Comparison of ENCODE assay signal across 13 cellular contexts in the genomic region with DNA sequence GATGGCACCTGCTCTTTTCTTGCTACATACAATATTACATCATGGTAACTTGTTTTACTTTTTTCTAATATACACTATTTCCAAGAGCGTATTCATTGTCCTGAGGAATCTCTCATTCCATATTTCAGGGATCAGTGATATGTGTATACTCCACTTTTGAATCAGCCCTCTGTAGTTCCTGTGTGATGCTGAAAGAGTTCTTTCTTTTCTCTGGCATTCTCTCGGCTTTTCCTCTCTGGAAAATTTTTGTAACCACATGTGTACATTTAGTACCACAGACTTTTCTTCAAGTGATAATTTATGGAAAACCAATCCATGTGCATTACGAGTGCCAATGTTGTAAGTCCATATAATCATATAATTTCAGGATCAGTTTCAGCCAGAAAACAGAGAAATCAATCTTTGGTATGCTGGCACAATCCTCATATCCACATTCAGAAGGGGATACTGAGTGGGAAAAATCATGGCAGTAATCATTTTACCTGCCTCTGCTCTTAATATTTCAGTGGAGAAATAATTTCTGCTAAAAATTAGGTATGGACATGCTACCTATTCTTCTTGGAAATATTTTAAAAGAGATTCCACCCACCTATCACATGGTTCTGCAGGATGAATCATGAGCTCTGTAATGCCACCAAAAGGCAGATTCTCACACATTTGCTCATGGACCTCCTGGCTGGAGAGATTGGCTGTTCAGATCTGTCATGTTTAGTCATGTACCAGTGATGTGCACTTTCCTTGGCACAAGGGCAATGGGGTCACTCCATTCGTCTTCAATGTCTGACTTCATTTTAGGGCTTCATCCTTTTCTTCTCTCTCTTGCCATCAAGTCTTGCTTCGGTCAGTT.
DNase-seq lines count a peak whose midpoint lies in the region; ATAC-seq, FAIRE-seq and TF ChIP-seq lines count a peak whose summit lies in the region.
"Had no signal": no experiment of that assay in that cellular context is flagged by ENCODE, and none has a peak within 500 bp of the region (broad histone marks: within the 10 kb centered on the region; RNA-seq: fewer than 3 reads in every experiment).

No MANE protein-coding gene starts in this region.

- H3K27ac Mint-ChIP-seq in activated naive CD4-positive, alpha-beta T cell treated with anti-CD3 and anti-CD28 coated beads, Interleukin-2, amount 50 U/mL, for 72 hours = no peak overlapping the region
- no peak overlapping the region for H3K27ac Mint-ChIP-seq in activated naive CD4-positive, alpha-beta T cell treated with anti-CD3 and anti-CD28 coated beads, Interleukin-2, amount 10 ng/mL, durations not matched to agents 7 days and 5 days
- peak overlapping the region; percentile 50 for H3K27ac Mint-ChIP-seq in stimulated activated naive CD8-positive, alpha-beta T cell treated with anti-CD3 and anti-CD28 coated beads, Interleukin-15, Interleukin-2, amounts not matched to agents 100 ng/mL and 50 ng/mL, for 24 hours
- H3K27ac Mint-ChIP-seq: activated CD4-positive, alpha-beta T cell treated with anti-CD3 and anti-CD28 coated beads, Interleukin-2, amount 10 ng/mL, durations not matched to agents 24 days and 14 days; naive B cell; progenitor cell of endocrine pancreas had no signal

- POLR2A ChIA-PET in Panc1 (lab: Charles Lee) = no interaction called here

- intact Hi-C loops in Panc1 (cut with micrococcal nuclease; ENCODE audit: unreplicated experiment) = loop anchor here (10.0 kb wide), 1 partner anchor 235 kb away; no protein-coding TSS in a partner anchor

- H3K4me3 ChIP-seq in Panc1 (ENCODE audit: low read depth in 2 of 2, low read length in 2 of 2) = no peak overlapping the region

- TF ChIP-seq CTCF in Panc1 (IDR thresholded peaks at IDR 0.05) (no peak), D721Med (IDR thresholded peaks at IDR 0.05; ENCODE audit: insufficient read depth, missing control alignments) (no peak)

- DNase-seq in activated naive CD4-positive, alpha-beta T cell treated with anti-CD3 and anti-CD28 coated beads, Interleukin-2, amount 50 U/mL, for 72 hours (ENCODE audit: low spot score in 2 of 2) = no peak
- no peak for DNase-seq in activated naive CD4-positive, alpha-beta T cell treated with anti-CD3 and anti-CD28 coated beads, Interleukin-2, amount 10 ng/mL, durations not matched to agents 7 days and 5 days
- DNase-seq in Panc1 (ENCODE audit: low read depth, low spot score) (no peak), fibroblast of peridontal ligament (ENCODE audit: extremely low read depth) (peak; percentile 64), NCI-H69 (lab: John Stamatoyannopoulos, UW) (no peak), D721Med (ENCODE audit: insufficient read length, low spot score) (no peak)
- DNase-seq: activated CD4-positive, alpha-beta T cell treated with anti-CD3 and anti-CD28 coated beads, Interleukin-2, amount 10 ng/mL, durations not matched to agents 24 days and 14 days; naive B cell; NCI-H2081 treated with DMSO at 0.1 percent for 48 hours had no signal

- H3K4me3 Mint-ChIP-seq in activated naive CD4-positive, alpha-beta T cell treated with anti-CD3 and anti-CD28 coated beads, Interleukin-2, amount 10 ng/mL, durations not matched to agents 7 days and 5 days = no peak overlapping the region
- no peak overlapping the region for H3K4me3 Mint-ChIP-seq in stimulated activated naive CD8-positive, alpha-beta T cell treated with anti-CD3 and anti-CD28 coated beads, Interleukin-15, Interleukin-2, amounts not matched to agents 100 ng/mL and 50 ng/mL, for 24 hours
- H3K4me3 Mint-ChIP-seq: activated CD4-positive, alpha-beta T cell treated with anti-CD3 and anti-CD28 coated beads, Interleukin-2, amount 10 ng/mL, durations not matched to agents 24 days and 14 days; naive B cell had no signal

- H3K27me3 ChIP-seq in Panc1 (ENCODE audit: control insufficient read depth, insufficient read depth, low read length) = no peaks in the 10 kb centered on the region

- H3K9me3 ChIP-seq in Panc1 (ENCODE audit: control insufficient read depth, insufficient read depth, low read depth, low read length) = no peaks in the 10 kb centered on the region

- H3K4me1 Mint-ChIP-seq in activated naive CD4-positive, alpha-beta T cell treated with anti-CD3 and anti-CD28 coated beads, Interleukin-2, amount 10 ng/mL, durations not matched to agents 7 days and 5 days = no peaks in the 10 kb centered on the region
- H3K4me1 Mint-ChIP-seq in stimulated activated naive CD8-positive, alpha-beta T cell treated with anti-CD3 and anti-CD28 coated beads, Interleukin-15, Interleukin-2, amounts not matched to agents 100 ng/mL and 50 ng/mL, for 24 hours (ENCODE audit: low read depth) = peaks cover 16% of the 10 kb centered on the region
- H3K4me1 Mint-ChIP-seq: naive B cell had no signal

- H3K27me3 Mint-ChIP-seq in activated naive CD4-positive, alpha-beta T cell treated with anti-CD3 and anti-CD28 coated beads, Interleukin-2, amount 10 ng/mL, durations not matched to agents 7 days and 5 days = peaks cover 22% of the 10 kb centered on the region
- H3K27me3 Mint-ChIP-seq in stimulated activated naive CD8-positive, alpha-beta T cell treated with anti-CD3 and anti-CD28 coated beads, Interleukin-15, Interleukin-2, amounts not matched to agents 100 ng/mL and 50 ng/mL, for 24 hours = peaks cover 56% of the 10 kb centered on the region

- no peaks in the 10 kb centered on the region for H3K36me3 Mint-ChIP-seq in activated naive CD4-positive, alpha-beta T cell treated with anti-CD3 and anti-CD28 coated beads, Interleukin-2, amount 50 U/mL, for 72 hours
- no peaks in the 10 kb centered on the region for H3K36me3 Mint-ChIP-seq in activated naive CD4-positive, alpha-beta T cell treated with anti-CD3 and anti-CD28 coated beads, Interleukin-2, amount 10 ng/mL, durations not matched to agents 7 days and 5 days
- no peaks in the 10 kb centered on the region for H3K36me3 Mint-ChIP-seq in stimulated activated naive CD8-positive, alpha-beta T cell treated with anti-CD3 and anti-CD28 coated beads, Interleukin-15, Interleukin-2, amounts not matched to agents 100 ng/mL and 50 ng/mL, for 24 hours (ENCODE audit: low read depth)
- H3K36me3 Mint-ChIP-seq: naive B cell had no signal

- peak; percentile 36 to 37 for ATAC-seq in activated naive CD4-positive, alpha-beta T cell treated with anti-CD3 and anti-CD28 coated beads, Interleukin-2, amount 50 U/mL, for 72 hours
- ATAC-seq in Panc1 (no peak), GM19467 (IDR thresholded peaks at IDR 0.05; ENCODE audit: unreplicated experiment) (no peak)

- BruUV-seq in Panc1 (replicated peaks; lab: Mats Ljungman, UMichigan) = no TSS peak

- H3K4me1 ChIP-seq in Panc1 (ENCODE audit: control insufficient read depth, insufficient read depth, low read length) = peaks cover 65% of the 10 kb centered on the region

- in situ Hi-C loops in Panc1 (cut with HindIII; ENCODE audit: low pct_unique_long_range_greater_than_20kb, low sequenced_read_pairs) = no loop called here

- H3K36me3 ChIP-seq in Panc1 (ENCODE audit: control insufficient read depth, insufficient read depth, low read length) = no peaks in the 10 kb centered on the region

- no peaks in the 10 kb centered on the region for H3K9me3 Mint-ChIP-seq in activated naive CD4-positive, alpha-beta T cell treated with anti-CD3 and anti-CD28 coated beads, Interleukin-2, amount 50 U/mL, for 72 hours
- H3K9me3 Mint-ChIP-seq in activated naive CD4-positive, alpha-beta T cell treated with anti-CD3 and anti-CD28 coated beads, Interleukin-2, amount 10 ng/mL, durations not matched to agents 7 days and 5 days = no peaks in the 10 kb centered on the region
- no peaks in the 10 kb centered on the region for H3K9me3 Mint-ChIP-seq in stimulated activated naive CD8-positive, alpha-beta T cell treated with anti-CD3 and anti-CD28 coated beads, Interleukin-15, Interleukin-2, amounts not matched to agents 100 ng/mL and 50 ng/mL, for 24 hours
- H3K9me3 Mint-ChIP-seq: activated CD4-positive, alpha-beta T cell treated with anti-CD3 and anti-CD28 coated beads, Interleukin-2, amount 10 ng/mL, durations not matched to agents 24 days and 14 days; naive B cell had no signal

- FAIRE-seq in D721Med (lab: Jason Lieb, UNC) = no peak
- FAIRE-seq: GM18507 had no signal

- H3K27ac ChIP-seq in Panc1 (ENCODE audit: low read length) = peak overlapping the region; percentile 96

- CTCF ChIA-PET in activated naive CD4-positive, alpha-beta T cell treated with anti-CD3 and anti-CD28 coated beads, Interleukin-2, amount 10 ng/mL, durations not matched to agents 7 days and 5 days (lab: Charles Lee) = no interaction called here
- CTCF ChIA-PET in Panc1 (lab: Charles Lee) = no interaction called here

Comparison
In these comparisons a context has a peak if more than half of its experiments do, and no peak if none do; other contexts are left out.
1. ATAC-seq: peak in activated naive CD4-positive, alpha-beta T cell treated with anti-CD3 and anti-CD28 coated beads, Interleukin-2, amount 50 U/mL, for 72 hours (2 of 2); none in Panc1 (single experiment) and GM19467 (single experiment).